In the genomic region with DNA sequence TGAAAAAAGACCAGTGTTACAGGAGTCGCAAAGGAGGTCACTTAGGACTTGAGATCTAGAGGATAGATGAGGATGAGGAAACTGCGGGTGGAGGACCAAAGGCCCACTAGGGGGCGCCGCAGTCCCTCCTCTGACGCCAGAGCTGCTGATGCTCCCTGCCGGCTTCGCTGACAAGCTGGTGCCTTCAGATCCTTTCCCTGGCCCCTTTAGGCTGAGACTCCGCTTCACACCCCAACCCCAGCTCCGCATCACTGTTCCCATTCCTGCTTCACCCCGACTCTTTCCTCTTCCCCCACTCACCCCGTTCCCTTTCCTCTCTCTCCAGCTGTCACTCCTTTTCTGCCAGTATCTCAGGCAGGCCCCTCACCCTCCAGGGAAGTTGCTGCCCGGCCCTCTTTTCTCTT, we compare ENCODE assay signal across 9 cellular contexts. TPM values are rescaled to one million over a fixed set of nuclear protein-coding genes. Genes with fewer than 3 reads are reported as not detected.
DNase-seq lines count a peak whose midpoint lies in the region; ATAC-seq, FAIRE-seq and TF ChIP-seq lines count a peak whose summit lies in the region.
"Had no signal": no experiment of that assay in that cellular context is flagged by ENCODE, and none has a peak within 500 bp of the region (broad histone marks: within the 10 kb centered on the region; RNA-seq: fewer than 3 reads in every experiment).

No MANE protein-coding gene starts in this region.

- H2AFZ ChIP-seq in GM12878 (ENCODE audit: control insufficient read depth, low read depth, low read length), result no peak overlapping the region

- POLR2A ChIA-PET in A549 (lab: Yijun Ruan, JAX) (no interaction called here), GM12878 (lab: Charles Lee) (interaction anchor here (0.7 to 1.5 kb wide), 2 partner anchors 12 to 39 kb away, joined by 4 read pairs; no protein-coding TSS in a partner anchor)

- no peak overlapping the region for H3K4me2 ChIP-seq in A549
- H3K4me2 ChIP-seq in GM12878 (ENCODE audit: control insufficient read depth, insufficient read depth), result no peak overlapping the region

- H3K4me1 ChIP-seq in A549 (0 out of 3 replicates have a peak, but pooled peaks cover 2% of the 10 kb centered on the region), GM12878 (ENCODE audit: control insufficient read depth, insufficient read depth, low read length) (no peaks in the 10 kb centered on the region)

- no peak for TF ChIP-seq POLR2A in A549 (IDR thresholded peaks at IDR 0.05; ENCODE audit: low read length)
- TF ChIP-seq POLR2A in GM12878 (IDR thresholded peaks at IDR 0.05; ENCODE audit: low read depth, low read length), result no peak
- no peak for TF ChIP-seq POLR2A in GM18505 (IDR thresholded peaks at IDR 0.05; ENCODE audit: borderline replicate concordance, extremely low read depth, insufficient read depth, insufficient read length)

- BruUV-seq in GM12878 (replicated peaks; lab: Mats Ljungman, UMichigan), result no TSS peak

- H3K27me3 ChIP-seq in GM12878 (replicated peaks in 1 of 2; ENCODE audit: control insufficient read depth in 2 of 2, insufficient read depth in 2 of 2, low read length in 1 of 2), result peaks cover 0 to 2% of the 10 kb centered on the region in 2 experiments; a peak in 3 of 4 replicates

- H3K27ac ChIP-seq in A549 (no peak overlapping the region), VCaP (no peak overlapping the region), GM12878 (ENCODE audit: control insufficient read depth, insufficient read depth) (no peak overlapping the region)

- SMC1A ChIA-PET in GM12878 (lab: Charles Lee; ENCODE audit: uncharacterized antibody, unreplicated experiment), result interaction anchor here (0.7 to 4.5 kb wide), 17 partner anchors 12 to 1679 kb away, joined by 3 to 35 read pairs (median 5); a partner anchor contains a TSS

- H3K4me3 ChIP-seq in A549 (no peak overlapping the region), GM12878 (no peak overlapping the region)

- TF ChIP-seq EP300 in A549 (IDR thresholded peaks at IDR 0.05) (no peak), GM12878 (IDR thresholded peaks at IDR 0.05; ENCODE audit: borderline replicate concordance in 1 of 2, control insufficient read depth in 1 of 2, low read depth in 2 of 2, low read length in 2 of 2) (no peak)

- no peaks in the 10 kb centered on the region for H3K9me3 ChIP-seq in A549
- H3K9me3 ChIP-seq in GM12878 (replicated peaks; ENCODE audit: control insufficient read depth, insufficient read depth, low read length), result no peaks in the 10 kb centered on the region

- in situ Hi-C loops in GM12878 (cut with MboI), result no loop called here

- CTCF ChIA-PET in A549 (lab: Yijun Ruan, JAX), result interaction anchor here (0.6 to 16.8 kb wide), 49 partner anchors 10 to 956 kb away, joined by 3 to 409 read pairs (median 5); a partner anchor contains a TSS
- CTCF ChIA-PET in GM12878 (lab: Yijun Ruan, JAX), result interaction anchor here (0.6 to 30.2 kb wide), 32 partner anchors 11 to 331 kb away, joined by 3 to 1035 read pairs (median 4); a partner anchor contains a TSS

- no peaks in the 10 kb centered on the region; a peak in 1 of 4 replicates for H3K36me3 ChIP-seq in GM12878 (ENCODE audit: control insufficient read depth in 2 of 2, insufficient read depth in 2 of 2, low read length in 1 of 2)

- 22% methylated on average over 12 of the region's 12 CpGs for WGBS in A549 (ENCODE audit: missing lambda C conversion rate)
- 37% methylated on average over 12 of the region's 12 CpGs for WGBS in GM12878 (ENCODE audit: insufficient coverage, insufficient replicate concordance, low lambda C conversion rate, missing lambda C conversion rate)

- H3K79me2 ChIP-seq in GM12878 (ENCODE audit: control insufficient read depth, insufficient read depth, low read length), result no peaks in the 10 kb centered on the region

- peak; percentile 13 for FAIRE-seq in A549 (lab: Jason Lieb, UNC)
- peak; percentile 84 for FAIRE-seq in GM12878 (lab: Jason Lieb, UNC)

- no peaks in the 10 kb centered on the region for H4K20me1 ChIP-seq in GM12878 (ENCODE audit: control insufficient read depth, insufficient read depth)

- ATAC-seq in A549 (peak; percentile 72 to 88), GM19463 (IDR thresholded peaks at IDR 0.05; ENCODE audit: unreplicated experiment) (peak; percentile 49), GM12878 (peak; percentile 87), GM18505 (IDR thresholded peaks at IDR 0.05; ENCODE audit: unreplicated experiment) (no peak)

- TF ChIP-seq CTCF in A549 (IDR thresholded peaks at IDR 0.05) (peak; percentile 82), VCaP (conservative IDR thresholded peaks at IDR 0.05) (peak; percentile 80), GM12878 (IDR thresholded peaks at IDR 0.05 in 2 of 3, conservative IDR thresholded peaks at IDR 0.05 in 1 of 3; ENCODE audit: control insufficient read depth in 2 of 3, extremely low read depth in 1 of 3, insufficient read depth in 1 of 3, low read depth in 3 of 3, low read length in 3 of 3) (peak; percentile 82 to 89 (median 88))

- DNase-seq in A549 (ENCODE audit: low read depth in 1 of 2, low spot score in 1 of 2) (peak; percentile 83 to 94), NCI-H2171 treated with DMSO at 0.1 percent for 48 hours (lab: John Stamatoyannopoulos, UW) (peak; percentile 49), GM12878 (ENCODE audit: low read depth, low spot score) (no peak), iPS-NIHi11 (ENCODE audit: low spot score) (peak; percentile 94)
- peak; percentile 43 to 78 for DNase-seq in stimulated activated CD4-positive, alpha-beta T cell treated with anti-CD3 and anti-CD28 coated beads, Interleukin-12 subunit alpha, Interleukin-12 subunit beta, amount 100 ng/mL, for 24 hours (ENCODE audit: low read depth in 2 of 2)

- RAD21 ChIA-PET in GM12878 (lab: Charles Lee; ENCODE audit: unreplicated experiment), result interaction anchor here (0.6 to 4.0 kb wide), 12 partner anchors 12 to 292 kb away, joined by 3 to 31 read pairs (median 4); a partner anchor contains a TSS

- intact Hi-C loops in GM12878 (cut with micrococcal nuclease; ENCODE audit: unreplicated experiment), result loop anchor here (2.0 kb wide), 2 partner anchors 39 to 149 kb away; no protein-coding TSS in a partner anchor

- H3K9ac ChIP-seq in GM12878 (ENCODE audit: control insufficient read depth, insufficient read depth, low read length), result no peak overlapping the region

- TF ChIP-seq RAD21 in A549 (conservative IDR thresholded peaks at IDR 0.05 in 1 of 2, IDR thresholded peaks at IDR 0.05 in 1 of 2), result peak; percentile 70 to 72
- peak; percentile 59 for TF ChIP-seq RAD21 in GM12878 (IDR thresholded peaks at IDR 0.05; ENCODE audit: insufficient read depth, low read depth, low read length)

RNA-seq across cellular contexts. Expression of a gene that starts 4.3 kb away (rescaled TPM):
- polyA plus RNA-seq in A549 (2011; rRNA removed) (not detected in 2 replicates), A549 (2017; fragmentation: RNase III; extraction: RNeasy Plus Mini Kit Qiagen cat#74134 plus additional on column Dnase treatment) (not detected in 3 replicates), GM12878 (2011; rRNA removed) (not detected in 2 replicates), GM12878 (2014; fragmentation: Illumina TruSeq; extraction: Trizol) (not detected in 2 replicates), GM12878 (2014; fragmentation: Nextera tagmentation; extraction: Ambion mirVana) (not detected), GM12878 (2014; rRNA removed) (not detected in 2 replicates), GM12878 (2016; fragmentation: Nextera tagmentation; extraction: Ambion mirVana) (under 1 TPM in 1 of 2 experiments, not detected in 1; 0.12 TPM)
- not detected in 2 replicates for polyA plus RNA-seq in A549 (2012; cell fraction: cytosol; rRNA removed)
- polyA plus RNA-seq in A549 (2012; cell fraction: nucleus; rRNA removed), result not detected in 2 replicates
- polyA minus RNA-seq in A549 (2011; rRNA and poly(A)+ RNA removed), result not detected in 2 replicates
- not detected in 2 replicates for total RNA-seq in GM12878 (2013; cell fraction: nucleolus; rRNA removed)
- total RNA-seq in GM12878 (2014; rRNA removed) (not detected in 2 replicates), GM12878 (2014; rRNA removed; fragmentation: Illumina TruSeq; extraction: Trizol) (not detected in 2 replicates), GM12878 (2021) (not detected in 2 replicates)
- polyA plus RNA-seq in GM12878 (2011; ENCODE audit: low read depth), result not detected
- polyA plus RNA-seq in GM12878 (2011; cell fraction: cytosol; rRNA removed), result not detected in 2 replicates
- polyA plus RNA-seq in GM12878 (2011; cell fraction: nucleus; rRNA removed), result not detected in 2 replicates
- polyA plus RNA-seq in GM12878 (2012), result not detected in 2 replicates
- polyA minus RNA-seq in GM12878 (2011; rRNA and poly(A)+ RNA removed), result not detected in 2 replicates
- not detected in 2 replicates for polyA minus RNA-seq in GM12878 (2011; cell fraction: cytosol; rRNA and poly(A)+ RNA removed)
- polyA minus RNA-seq in GM12878 (2011; cell fraction: nucleus; rRNA and poly(A)+ RNA removed), result not detected in 2 replicates
- total RNA-seq: skeletal muscle tissue had no signal

RNA-seq across cellular contexts. Expression of a gene that starts 12.7 kb away (rescaled TPM):
- polyA plus RNA-seq in A549 (2011; rRNA removed) (7.3 and 8.3 TPM in 2 replicates), A549 (2017; fragmentation: RNase III; extraction: RNeasy Plus Mini Kit Qiagen cat#74134 plus additional on column Dnase treatment) (6.3 to 8.5 TPM (median 7.8 TPM) in 3 replicates), GM12878 (2011; rRNA removed) (5.5 and 15.7 TPM in 2 replicates), GM12878 (2014; fragmentation: Illumina TruSeq; extraction: Trizol) (1.1 and 4.0 TPM in 2 replicates), GM12878 (2014; fragmentation: Nextera tagmentation; extraction: Ambion mirVana) (1 to 10 TPM in 1 of 2 experiments, under 1 TPM in 1; 0.64 to 1.2 TPM), GM12878 (2014; rRNA removed) (14.9 and 19.2 TPM in 2 replicates), GM12878 (2016; fragmentation: Nextera tagmentation; extraction: Ambion mirVana) (10 to 100 TPM; 12.8 to 15.0 TPM)
- 12.5 and 16.2 TPM in 2 replicates for polyA plus RNA-seq in A549 (2012; cell fraction: cytosol; rRNA removed)
- polyA plus RNA-seq in A549 (2012; cell fraction: nucleus; rRNA removed), result 34.3 and 45.1 TPM in 2 replicates
- 6.4 and 6.5 TPM in 2 replicates for polyA minus RNA-seq in A549 (2011; rRNA and poly(A)+ RNA removed)
- total RNA-seq in GM12878 (2013; cell fraction: nucleolus; rRNA removed), result 18.3 and 20.5 TPM in 2 replicates
- total RNA-seq in GM12878 (2014; rRNA removed) (12.6 and 14.9 TPM in 2 replicates), GM12878 (2014; rRNA removed; fragmentation: Illumina TruSeq; extraction: Trizol) (5.3 and 5.5 TPM in 2 replicates), GM12878 (2021) (23.0 and 24.7 TPM in 2 replicates)
- polyA plus RNA-seq in GM12878 (2011; ENCODE audit: low read depth), result 2.5 TPM
- 25.8 and 32.6 TPM in 2 replicates for polyA plus RNA-seq in GM12878 (2011; cell fraction: cytosol; rRNA removed)
- 55.5 and 56.0 TPM in 2 replicates for polyA plus RNA-seq in GM12878 (2011; cell fraction: nucleus; rRNA removed)
- polyA plus RNA-seq in GM12878 (2012), result 7.6 and 9.1 TPM in 2 replicates
- polyA minus RNA-seq in GM12878 (2011; rRNA and poly(A)+ RNA removed), result 11.2 and 23.3 TPM in 2 replicates
- 8.1 and 10.8 TPM in 2 replicates for polyA minus RNA-seq in GM12878 (2011; cell fraction: cytosol; rRNA and poly(A)+ RNA removed)
- 13.1 and 16.0 TPM in 2 replicates for polyA minus RNA-seq in GM12878 (2011; cell fraction: nucleus; rRNA and poly(A)+ RNA removed)

RNA-seq across cellular contexts. Expression of a gene that starts 15.7 kb away (rescaled TPM):
- polyA plus RNA-seq in A549 (2011; rRNA removed) (not detected in 2 replicates), A549 (2017; fragmentation: RNase III; extraction: RNeasy Plus Mini Kit Qiagen cat#74134 plus additional on column Dnase treatment) (0.05 to 0.09 TPM (median 0.05 TPM) in 3 replicates), GM12878 (2011; rRNA removed) (0.09 and 0.11 TPM in 2 replicates), GM12878 (2014; fragmentation: Illumina TruSeq; extraction: Trizol) (0.04 and 0.27 TPM in 2 replicates), GM12878 (2014; fragmentation: Nextera tagmentation; extraction: Ambion mirVana) (under 1 TPM; 0.07 to 0.29 TPM), GM12878 (2014; rRNA removed) (0.01 TPM in 1 of 2 replicates, not detected in the other), GM12878 (2016; fragmentation: Nextera tagmentation; extraction: Ambion mirVana) (under 1 TPM; 0.12 to 0.20 TPM)
- not detected in 2 replicates for polyA plus RNA-seq in A549 (2012; cell fraction: cytosol; rRNA removed)
- polyA plus RNA-seq in A549 (2012; cell fraction: nucleus; rRNA removed), result 0.07 TPM in 1 of 2 replicates, not detected in the other
- not detected in 2 replicates for polyA minus RNA-seq in A549 (2011; rRNA and poly(A)+ RNA removed)
- total RNA-seq in GM12878 (2013; cell fraction: nucleolus; rRNA removed), result not detected in 2 replicates
- total RNA-seq in GM12878 (2014; rRNA removed) (0.06 and 0.22 TPM in 2 replicates), GM12878 (2014; rRNA removed; fragmentation: Illumina TruSeq; extraction: Trizol) (not detected in 2 replicates), GM12878 (2021) (not detected in 2 replicates)
- 0.10 TPM for polyA plus RNA-seq in GM12878 (2011; ENCODE audit: low read depth)
- 0.06 and 0.08 TPM in 2 replicates for polyA plus RNA-seq in GM12878 (2011; cell fraction: cytosol; rRNA removed)
- polyA plus RNA-seq in GM12878 (2011; cell fraction: nucleus; rRNA removed), result 0.09 and 0.28 TPM in 2 replicates
- polyA plus RNA-seq in GM12878 (2012), result 0.17 and 0.30 TPM in 2 replicates
- 0.10 TPM in 1 of 2 replicates, not detected in the other for polyA minus RNA-seq in GM12878 (2011; rRNA and poly(A)+ RNA removed)
- polyA minus RNA-seq in GM12878 (2011; cell fraction: cytosol; rRNA and poly(A)+ RNA removed), result not detected in 2 replicates
- 0.12 TPM in 1 of 2 replicates, not detected in the other for polyA minus RNA-seq in GM12878 (2011; cell fraction: nucleus; rRNA and poly(A)+ RNA removed)

RNA-seq across cellular contexts. Expression of a gene that starts 29.9 kb away (rescaled TPM):
- polyA plus RNA-seq in A549 (2011; rRNA removed) (0.07 and 0.09 TPM in 2 replicates), A549 (2017; fragmentation: RNase III; extraction: RNeasy Plus Mini Kit Qiagen cat#74134 plus additional on column Dnase treatment) (0.10 to 0.13 TPM in 2 of 3 replicates, not detected in the other), GM12878 (2011; rRNA removed) (0.03 and 0.15 TPM in 2 replicates), GM12878 (2014; fragmentation: Illumina TruSeq; extraction: Trizol) (not detected in 2 replicates), GM12878 (2014; fragmentation: Nextera tagmentation; extraction: Ambion mirVana) (not detected), GM12878 (2014; rRNA removed) (not detected in 2 replicates), GM12878 (2016; fragmentation: Nextera tagmentation; extraction: Ambion mirVana) (not detected)
- 0.04 and 0.07 TPM in 2 replicates for polyA plus RNA-seq in A549 (2012; cell fraction: cytosol; rRNA removed)
- polyA plus RNA-seq in A549 (2012; cell fraction: nucleus; rRNA removed), result 0.34 and 0.61 TPM in 2 replicates
- 0.70 and 0.92 TPM in 2 replicates for polyA minus RNA-seq in A549 (2011; rRNA and poly(A)+ RNA removed)
- not detected in 2 replicates for total RNA-seq in GM12878 (2013; cell fraction: nucleolus; rRNA removed)
- total RNA-seq in GM12878 (2014; rRNA removed) (not detected in 2 replicates), GM12878 (2014; rRNA removed; fragmentation: Illumina TruSeq; extraction: Trizol) (not detected in 2 replicates), GM12878 (2021) (not detected in 2 replicates)
- not detected for polyA plus RNA-seq in GM12878 (2011; ENCODE audit: low read depth)
- 0.16 TPM in 1 of 2 replicates, not detected in the other for polyA plus RNA-seq in GM12878 (2011; cell fraction: cytosol; rRNA removed)
- 0.06 TPM in 1 of 2 replicates, not detected in the other for polyA plus RNA-seq in GM12878 (2011; cell fraction: nucleus; rRNA removed)
- polyA plus RNA-seq in GM12878 (2012), result not detected in 2 replicates
- not detected in 2 replicates for polyA minus RNA-seq in GM12878 (2011; rRNA and poly(A)+ RNA removed)
- polyA minus RNA-seq in GM12878 (2011; cell fraction: cytosol; rRNA and poly(A)+ RNA removed), result not detected in 2 replicates
- not detected in 2 replicates for polyA minus RNA-seq in GM12878 (2011; cell fraction: nucleus; rRNA and poly(A)+ RNA removed)

RNA-seq across cellular contexts. Expression of a gene that starts 53.9 kb away (rescaled TPM):
- polyA plus RNA-seq in A549 (2011; rRNA removed) (6.3 and 7.2 TPM in 2 replicates), A549 (2017; fragmentation: RNase III; extraction: RNeasy Plus Mini Kit Qiagen cat#74134 plus additional on column Dnase treatment) (4.8 to 5.3 TPM (median 5.0 TPM) in 3 replicates), GM12878 (2011; rRNA removed) (4.6 and 5.1 TPM in 2 replicates), GM12878 (2014; fragmentation: Illumina TruSeq; extraction: Trizol) (5.6 and 6.1 TPM in 2 replicates), GM12878 (2014; fragmentation: Nextera tagmentation; extraction: Ambion mirVana) (1 to 10 TPM; 2.6 to 3.7 TPM), GM12878 (2014; rRNA removed) (4.2 and 4.6 TPM in 2 replicates), GM12878 (2016; fragmentation: Nextera tagmentation; extraction: Ambion mirVana) (1 to 10 TPM; 5.6 to 6.1 TPM)
- polyA plus RNA-seq in A549 (2012; cell fraction: cytosol; rRNA removed), result 2.2 and 2.6 TPM in 2 replicates
- polyA plus RNA-seq in A549 (2012; cell fraction: nucleus; rRNA removed), result 1.5 and 2.1 TPM in 2 replicates
- 3.1 and 3.6 TPM in 2 replicates for polyA minus RNA-seq in A549 (2011; rRNA and poly(A)+ RNA removed)
- total RNA-seq in GM12878 (2013; cell fraction: nucleolus; rRNA removed), result 8.0 and 8.5 TPM in 2 replicates
- total RNA-seq in GM12878 (2014; rRNA removed) (4.6 and 6.0 TPM in 2 replicates), GM12878 (2014; rRNA removed; fragmentation: Illumina TruSeq; extraction: Trizol) (4.4 and 4.5 TPM in 2 replicates), GM12878 (2021) (4.1 and 4.4 TPM in 2 replicates)
- 1.6 TPM for polyA plus RNA-seq in GM12878 (2011; ENCODE audit: low read depth)
- polyA plus RNA-seq in GM12878 (2011; cell fraction: cytosol; rRNA removed), result 3.2 and 3.4 TPM in 2 replicates
- polyA plus RNA-seq in GM12878 (2011; cell fraction: nucleus; rRNA removed), result 2.8 and 3.0 TPM in 2 replicates
- 2.2 and 2.4 TPM in 2 replicates for polyA plus RNA-seq in GM12878 (2012)
- 2.9 and 3.4 TPM in 2 replicates for polyA minus RNA-seq in GM12878 (2011; rRNA and poly(A)+ RNA removed)
- 1.4 and 1.5 TPM in 2 replicates for polyA minus RNA-seq in GM12878 (2011; cell fraction: cytosol; rRNA and poly(A)+ RNA removed)
- polyA minus RNA-seq in GM12878 (2011; cell fraction: nucleus; rRNA and poly(A)+ RNA removed), result 2.7 and 4.5 TPM in 2 replicates
